8 cellular contexts compared by ENCODE assay signal in genomic region chr19:54189668-54190502, GRCh38. TPM values are rescaled to one million over a fixed set of nuclear protein-coding genes. Genes with fewer than 3 reads are reported as not detected.
DNase-seq lines count a peak whose midpoint lies in the region; ATAC-seq and TF ChIP-seq lines count a peak whose summit lies in the region.

No MANE protein-coding gene starts in this region.

- peaks cover 6 to 8% of the 10 kb centered on the region in 2 donors for H3K4me1 ChIP-seq in lung (ENCODE audit: control insufficient read depth in 2 of 2, insufficient read depth in 2 of 2, low read length in 2 of 2)

- H3K27ac ChIP-seq in lung (ENCODE audit: low read depth in 1 of 2, low read length in 1 of 2): peak overlapping the region; percentile 98 to 99

- H3K36me3 ChIP-seq in lung (ENCODE audit: control insufficient read depth in 2 of 2, insufficient read depth in 2 of 2, low read length in 2 of 2): peaks cover 0 to 13% of the 10 kb centered on the region in 2 donors

- H3K9me3 ChIP-seq in lung (ENCODE audit: control insufficient read depth in 2 of 2, insufficient read depth in 1 of 2, low read length in 1 of 2): no peaks in the 10 kb centered on the region

- ATAC-seq in GM21360 (IDR thresholded peaks at IDR 0.05; ENCODE audit: unreplicated experiment): peak; percentile 38
- peak; percentile 79 for ATAC-seq in lung (ENCODE audit: insufficient read depth, low FRiP score)

- no peak for TF ChIP-seq CTCF in lung (IDR thresholded peaks at IDR 0.05; ENCODE audit: control extremely low read depth, extremely low read depth)

- no peaks in the 10 kb centered on the region for H3K27me3 ChIP-seq in lung (ENCODE audit: control insufficient read depth, insufficient read depth)

- peak overlapping the region; percentile 36 for H3K4me3 ChIP-seq in lung

- DNase-seq in COLO668 (lab: John Stamatoyannopoulos, UW; ENCODE audit: unreplicated experiment): peak; percentile 99
- DNase-seq in HT-29 (ENCODE audit: low spot score): peak; percentile 100
- peak; percentile 100 for DNase-seq in NK-92 treated with Interleukin-12 subunit alpha and Interleukin-12 subunit beta, amount 100 ng/mL, for 24 hours (lab: John Stamatoyannopoulos, UW)
- peak; percentile 100 for DNase-seq in activated CD8-positive, alpha-beta memory T cell treated with anti-CD3 and anti-CD28 coated beads for 4 hours (ENCODE audit: low read depth in 2 of 2)
- peak; percentile 100 for DNase-seq in effector CD8-positive, alpha-beta T cell (lab: John Stamatoyannopoulos, UW)
- DNase-seq in lung (ENCODE audit: low spot score): peak; percentile 100
- peak; percentile 100 for DNase-seq in stimulated activated CD4-positive, alpha-beta T cell treated with anti-CD3 and anti-CD28 coated beads, TNF-alpha, amount 100 ng/mL, for 24 hours (ENCODE audit: low read depth in 3 of 3)

- WGBS in lung, 2 donors: 0% methylated on average over 67 to 71 of the region's 71 CpGs

RNA-seq across cellular contexts. Expression of gene MBOAT7, which starts 0.5 kb away (rescaled TPM):
- total RNA-seq in HT-29 (2014; rRNA removed; shearing (Covaris generic)): 266 and 285 TPM in 2 replicates
- 10 to 100 TPM; 54.0 to 92.6 TPM for total RNA-seq in lung
- polyA plus RNA-seq in lung: 100 to 1,000 TPM in 1 of 2 donors, 10 to 100 TPM in 1; 39.0 to 154 TPM

RNA-seq across cellular contexts. Expression of gene TSEN34, which starts 1.2 kb away (rescaled TPM):
- total RNA-seq in HT-29 (2014; rRNA removed; shearing (Covaris generic)): 234 and 255 TPM in 2 replicates
- total RNA-seq in lung: 10 to 100 TPM; 44.5 to 65.8 TPM
- polyA plus RNA-seq in lung: 100 to 1,000 TPM in 1 of 2 donors, 10 to 100 TPM in 1; 38.0 to 102 TPM

RNA-seq across cellular contexts. Expression of gene RPS9, which starts 10.8 kb away (rescaled TPM):
- 4,595 and 4,707 TPM in 2 replicates for total RNA-seq in HT-29 (2014; rRNA removed; shearing (Covaris generic))
- total RNA-seq in lung: 1,000 to 10,000 TPM; 1,423 to 2,363 TPM
- 1,000 to 10,000 TPM; 3,202 to 3,651 TPM for polyA plus RNA-seq in lung

RNA-seq across cellular contexts. Expression of gene TMC4, which starts 16.9 kb away (rescaled TPM):
- total RNA-seq in HT-29 (2014; rRNA removed; shearing (Covaris generic)): 22.5 and 45.3 TPM in 2 replicates
- 10 to 100 TPM; 40.8 to 81.0 TPM for total RNA-seq in lung
- 10 to 100 TPM; 26.1 to 26.9 TPM for polyA plus RNA-seq in lung

RNA-seq across cellular contexts. Expression of gene LENG1, which starts 30.4 kb away (rescaled TPM):
- total RNA-seq in HT-29 (2014; rRNA removed; shearing (Covaris generic)): 12.9 and 14.9 TPM in 2 replicates
- total RNA-seq in lung: 1 to 10 TPM; 3.8 to 8.5 TPM
- 10 to 100 TPM in 1 of 2 donors, 1 to 10 TPM in 1; 7.9 to 17.1 TPM for polyA plus RNA-seq in lung

Comparison
In these comparisons a context has a peak if more than half of its experiments do, and no peak if none do; other contexts are left out.
1. Peak in every context shown above with its lines: DNase-seq, ATAC-seq, H3K4me3 ChIP-seq and H3K27ac ChIP-seq.